Comparison of ENCODE assay signal across 1 cellular context in genomic region chr12:124380793-124381453, GRCh38.
TF ChIP-seq lines count a peak whose summit lies in the region.

No MANE protein-coding gene starts in this region.

TF ChIP-seq in GM23338, 12 proteins besides CTCF, POLR2A, EP300 and RAD21 (continued from another document):
- no peak for TF ChIP-seq ZNF462 (CRISPR knock-in tag; IDR thresholded peaks at IDR 0.05)
- TF ChIP-seq REST (IDR thresholded peaks at IDR 0.05; ENCODE audit: unreplicated experiment), result no peak
- TF ChIP-seq EZH2 (IDR thresholded peaks at IDR 0.05; ENCODE audit: low read depth, unreplicated experiment), result no peak
- TF ChIP-seq STAT1 (IDR thresholded peaks at IDR 0.05; ENCODE audit: unreplicated experiment), result no peak
- TF ChIP-seq ZNF114 (CRISPR knock-in tag; IDR thresholded peaks at IDR 0.05), result no peak
- TF ChIP-seq CREB1 (CRISPR knock-in tag; IDR thresholded peaks at IDR 0.05; ENCODE audit: low read depth), result no peak
- TF ChIP-seq POLR2AphosphoS5 (IDR thresholded peaks at IDR 0.05; ENCODE audit: low read depth), result no peak
- no peak for TF ChIP-seq EZH2phosphoT487 (IDR thresholded peaks at IDR 0.05; ENCODE audit: unreplicated experiment)
- no peak for TF ChIP-seq JUNB (IDR thresholded peaks at IDR 0.05; ENCODE audit: unreplicated experiment)
